ENCODE assay signal across 8 cellular contexts in the genomic region with DNA sequence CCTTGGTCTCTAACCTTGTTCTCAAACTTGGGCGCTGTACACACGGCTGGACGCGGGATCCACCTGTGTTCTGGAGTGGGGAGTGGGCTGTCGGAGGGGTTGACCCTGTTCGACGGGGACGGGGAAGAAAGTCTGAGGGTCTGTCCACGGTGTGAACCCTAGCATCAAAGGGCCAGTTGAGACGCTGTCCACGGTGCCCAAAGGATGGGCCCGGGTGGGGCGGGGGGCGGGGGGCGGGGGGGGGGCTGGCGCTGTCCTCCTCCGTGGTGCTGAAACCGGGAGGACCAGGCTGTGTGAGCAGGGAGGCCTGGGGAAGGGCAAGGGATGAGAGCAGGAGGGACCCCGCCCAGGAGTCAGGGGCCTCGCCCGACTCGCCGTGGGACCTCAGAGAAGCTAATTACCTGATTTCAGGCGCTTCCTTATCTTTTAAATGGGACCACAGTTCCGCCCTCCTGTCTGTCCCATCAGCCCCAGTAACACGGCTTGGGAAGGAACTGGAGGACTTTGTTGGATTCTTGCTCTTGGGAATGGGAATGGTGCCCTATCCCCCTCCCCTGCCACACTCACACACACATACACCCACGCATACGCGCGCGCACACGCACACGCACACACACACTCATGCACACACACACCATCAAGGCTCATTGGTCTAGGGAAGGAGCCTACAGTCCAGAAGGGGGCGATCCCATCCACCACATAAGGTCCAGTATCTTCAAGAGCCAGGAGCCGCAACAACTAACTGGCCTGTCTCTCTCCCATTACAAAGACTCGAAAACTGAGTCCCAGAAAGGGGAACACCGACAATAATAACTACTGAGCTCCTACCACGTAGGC.
DNase-seq lines count a peak whose midpoint lies in the region; ATAC-seq and TF ChIP-seq lines count a peak whose summit lies in the region.

No MANE protein-coding gene starts in this region.

- peak overlapping the region; percentile 76 for H3K4me3 ChIP-seq in OCI-LY3 (ENCODE audit: low read length)

- H3K9me3 Mint-ChIP-seq in effector memory CD8-positive, alpha-beta T cell = no peaks in the 10 kb centered on the region
- no peaks in the 10 kb centered on the region for H3K9me3 Mint-ChIP-seq in memory B cell

- H3K27ac Mint-ChIP-seq in effector memory CD8-positive, alpha-beta T cell = no peak overlapping the region
- H3K27ac Mint-ChIP-seq in memory B cell = no peak overlapping the region

- H3K9ac ChIP-seq in OCI-LY3 (ENCODE audit: low read length) = peak overlapping the region; percentile 61

- peaks cover 22% of the 10 kb centered on the region for H3K4me1 ChIP-seq in OCI-LY3 (ENCODE audit: low read length)

- DNase-seq in DMS53 (lab: John Stamatoyannopoulos, UW) (peak; percentile 91), memory B cell (ENCODE audit: low spot score in 2 of 2) (no peak)
- DNase-seq in effector memory CD8-positive, alpha-beta T cell = no peak

- peak; percentile 58 for ATAC-seq in HG03439 (IDR thresholded peaks at IDR 0.05; ENCODE audit: unreplicated experiment)
- no peak for ATAC-seq in effector memory CD8-positive, alpha-beta T cell (replicated peaks)
- peak; percentile 66 for ATAC-seq in memory B cell (ENCODE audit: low read depth)
- no peak for ATAC-seq in HG03469 (IDR thresholded peaks at IDR 0.05; ENCODE audit: unreplicated experiment)
- ATAC-seq in GM19035 (IDR thresholded peaks at IDR 0.05; ENCODE audit: unreplicated experiment) = no peak
- ATAC-seq in GM21717 (IDR thresholded peaks at IDR 0.05; ENCODE audit: unreplicated experiment) = no peak

- H3K4me3 Mint-ChIP-seq in effector memory CD8-positive, alpha-beta T cell = peak overlapping the region; percentile 13 to 21
- H3K4me3 Mint-ChIP-seq in memory B cell = peak overlapping the region; percentile 67

- H3K4me1 Mint-ChIP-seq in effector memory CD8-positive, alpha-beta T cell (ENCODE audit: low read depth in 2 of 2) = peaks cover 9 to 12% of the 10 kb centered on the region in 2 donors
- peaks cover 17% of the 10 kb centered on the region for H3K4me1 Mint-ChIP-seq in memory B cell

- no peaks in the 10 kb centered on the region for H3K9me3 ChIP-seq in OCI-LY3 (ENCODE audit: insufficient read depth, low read length)

- H3K79me2 ChIP-seq in OCI-LY3 (ENCODE audit: low read length) = no peaks in the 10 kb centered on the region

- H2AFZ ChIP-seq in OCI-LY3 (ENCODE audit: low read depth, low read length) = no peak overlapping the region

- no peaks in the 10 kb centered on the region for H3K36me3 ChIP-seq in OCI-LY3 (replicated peaks; ENCODE audit: low read depth, low read length)

- H3K27ac ChIP-seq in OCI-LY3 (ENCODE audit: low read length) = no peak overlapping the region

- H3K36me3 Mint-ChIP-seq in effector memory CD8-positive, alpha-beta T cell (ENCODE audit: insufficient read depth) = no peaks in the 10 kb centered on the region
- H3K36me3 Mint-ChIP-seq in memory B cell = peaks cover 5% of the 10 kb centered on the region

- peak overlapping the region; percentile 48 for H3K4me2 ChIP-seq in OCI-LY3 (ENCODE audit: low read length)

- H3K27me3 ChIP-seq in OCI-LY3 (ENCODE audit: low read depth, low read length) = peaks cover 11% of the 10 kb centered on the region; the same call in 1 of the 2 replicates

- TF ChIP-seq CTCF in OCI-LY3 (IDR thresholded peaks at IDR 0.05; ENCODE audit: low read depth, low read length) = peak; percentile 96

- H4K20me1 ChIP-seq in OCI-LY3 (ENCODE audit: insufficient read depth, low read length) = no peaks in the 10 kb centered on the region

- H3K27me3 Mint-ChIP-seq in effector memory CD8-positive, alpha-beta T cell = peaks cover 67 to 86% of the 10 kb centered on the region in 2 donors
- H3K27me3 Mint-ChIP-seq in memory B cell = peaks cover 20% of the 10 kb centered on the region

Comparison
In these comparisons a context has a peak if more than half of its experiments do, and no peak if none do; other contexts are left out.
1. ATAC-seq: peak in HG03439 (single experiment) and memory B cell (single experiment); none in effector memory CD8-positive, alpha-beta T cell (single experiment), HG03469 (single experiment), GM19035 (single experiment) and GM21717 (single experiment).